In the genomic region with DNA sequence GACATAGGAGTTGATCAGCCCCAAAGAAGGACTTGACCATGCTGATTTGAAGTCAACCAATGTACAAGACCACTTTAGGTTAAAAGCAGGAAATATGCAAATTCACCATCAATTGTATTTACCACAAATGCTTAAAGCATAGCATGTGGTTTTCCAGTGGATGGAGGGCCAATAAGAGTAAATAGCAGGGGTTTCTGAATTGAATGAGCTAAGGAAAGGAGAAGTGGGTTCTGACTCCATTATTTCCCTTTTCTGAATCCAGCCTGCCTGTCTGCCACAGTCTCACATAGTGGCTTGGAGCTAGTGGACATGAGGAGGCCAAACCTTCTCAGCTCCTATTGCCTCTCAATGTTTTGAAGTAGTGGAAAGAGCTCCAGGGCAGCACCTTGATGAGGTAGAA, we compare ENCODE assay signal across 1 cellular context.
TF ChIP-seq lines count a peak whose summit lies in the region.

No MANE protein-coding gene starts in this region.

TF ChIP-seq in IMR-90, 13 proteins besides CTCF, POLR2A, EP300 and RAD21:
- no peak for TF ChIP-seq RFX5 (IDR thresholded peaks at IDR 0.05; ENCODE audit: low read depth, low read length)
- TF ChIP-seq MAZ (IDR thresholded peaks at IDR 0.05; ENCODE audit: borderline replicate concordance, low read depth, low read length) = no peak
- TF ChIP-seq, protein P1, sequence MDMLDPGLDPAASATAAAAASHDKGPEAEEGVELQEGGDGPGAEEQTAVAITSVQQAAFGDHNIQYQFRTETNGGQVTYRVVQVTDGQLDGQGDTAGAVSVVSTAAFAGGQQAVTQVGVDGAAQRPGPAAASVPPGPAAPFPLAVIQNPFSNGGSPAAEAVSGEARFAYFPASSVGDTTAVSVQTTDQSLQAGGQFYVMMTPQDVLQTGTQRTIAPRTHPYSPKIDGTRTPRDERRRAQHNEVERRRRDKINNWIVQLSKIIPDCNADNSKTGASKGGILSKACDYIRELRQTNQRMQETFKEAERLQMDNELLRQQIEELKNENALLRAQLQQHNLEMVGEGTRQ (IDR thresholded peaks at IDR 0.05; ENCODE audit: low read depth, low read length) = no peak
- no peak for TF ChIP-seq NFE2L2 (IDR thresholded peaks at IDR 0.05; ENCODE audit: low read depth, low read length)
- no peak for TF ChIP-seq FOS (IDR thresholded peaks at IDR 0.05; ENCODE audit: low read depth, low read length)
- TF ChIP-seq BHLHE40 (IDR thresholded peaks at IDR 0.05; ENCODE audit: low read depth, low read length) = no peak
- no peak for TF ChIP-seq MAFK (IDR thresholded peaks at IDR 0.05; ENCODE audit: low read depth, low read length)
- no peak for TF ChIP-seq CHD1 (IDR thresholded peaks at IDR 0.05; ENCODE audit: low read depth, low read length)
